18 cellular contexts compared by ENCODE assay signal in genomic region chr17:2901582-2901981, GRCh38.
DNase-seq lines count a peak whose midpoint lies in the region; ATAC-seq, FAIRE-seq and TF ChIP-seq lines count a peak whose summit lies in the region.
"Had no signal": no experiment of that assay in that cellular context is flagged by ENCODE, and none has a peak within 500 bp of the region (broad histone marks: within the 10 kb centered on the region; RNA-seq: fewer than 3 reads in every experiment).

No MANE protein-coding gene starts in this region.

- peaks cover 47% of the 10 kb centered on the region for H3K4me1 Mint-ChIP-seq in central memory CD8-positive, alpha-beta T cell
- no peaks in the 10 kb centered on the region for H3K4me1 Mint-ChIP-seq in activated naive CD8-positive, alpha-beta T cell treated with anti-CD3 and anti-CD28 coated beads for 36 hours
- H3K4me1 Mint-ChIP-seq: B cell had no signal

- no peak for ATAC-seq in SK-N-SH treated with all-trans-retinoic acid at 6 μM for 48 hours
- ATAC-seq in central memory CD8-positive, alpha-beta T cell (replicated peaks; ENCODE audit: extremely low read depth, poor library complexity, severe bottlenecking) = no peak

- H3K9me3 ChIP-seq in small intestine (ENCODE audit: control insufficient read depth, low read depth) = no peaks in the 10 kb centered on the region

- H3K27ac ChIP-seq in small intestine (ENCODE audit: low read depth in 1 of 2, low read length in 1 of 2) = peak overlapping the region in 1 of 2 donors; percentile 40

- H3K9me3 Mint-ChIP-seq in central memory CD8-positive, alpha-beta T cell = no peaks in the 10 kb centered on the region
- H3K9me3 Mint-ChIP-seq in activated naive CD8-positive, alpha-beta T cell treated with anti-CD3 and anti-CD28 coated beads for 36 hours = no peaks in the 10 kb centered on the region
- H3K9me3 Mint-ChIP-seq: CD4-positive, alpha-beta memory T cell had no signal

- peak; percentile 88 for FAIRE-seq in islet of Langerhans (lab: Jason Lieb, UNC)
- FAIRE-seq in small intestine (lab: Jason Lieb, UNC) = no peak
- FAIRE-seq: D721Med, RCC 7860 had no signal

- H3K4me3 ChIP-seq in small intestine (ENCODE audit: low read depth in 1 of 2, low read length in 2 of 2) = no peak overlapping the region

- no peaks in the 10 kb centered on the region for H3K4me1 ChIP-seq in small intestine (ENCODE audit: control insufficient read depth in 2 of 2, insufficient read depth in 1 of 2, low read depth in 1 of 2, low read length in 1 of 2)

- peak overlapping the region; percentile 86 for H3K27ac Mint-ChIP-seq in central memory CD8-positive, alpha-beta T cell (ENCODE audit: low read depth)
- no peak overlapping the region for H3K27ac Mint-ChIP-seq in activated naive CD8-positive, alpha-beta T cell treated with anti-CD3 and anti-CD28 coated beads for 36 hours
- H3K27ac Mint-ChIP-seq: B cell, HFFc6 had no signal

- WGBS in small intestine, 3 donors = 22 to 57% (median 36%) methylated on average over 4 of the region's 4 CpGs

- H3K27me3 Mint-ChIP-seq in central memory CD8-positive, alpha-beta T cell = no peaks in the 10 kb centered on the region
- no peaks in the 10 kb centered on the region for H3K27me3 Mint-ChIP-seq in activated naive CD8-positive, alpha-beta T cell treated with anti-CD3 and anti-CD28 coated beads for 36 hours
- H3K27me3 Mint-ChIP-seq: B cell; CD4-positive, alpha-beta memory T cell had no signal

- no peak for DNase-seq in central memory CD8-positive, alpha-beta T cell (ENCODE audit: low spot score in 2 of 2)
- DNase-seq in small intestine (peak; percentile 69), NCI-H2196 treated with DMSO at 0.1 percent for 48 hours (lab: John Stamatoyannopoulos, UW; ENCODE audit: unreplicated experiment) (no peak), DMS53 treated with DMSO at 0.1 percent for 48 hours (lab: John Stamatoyannopoulos, UW; ENCODE audit: unreplicated experiment) (no peak)
- DNase-seq in activated naive CD8-positive, alpha-beta T cell treated with anti-CD3 and anti-CD28 coated beads for 36 hours = no peak
- DNase-seq: CD4-positive, alpha-beta memory T cell; HFFc6; KG1; NCI-H1048; NCI-H1694; NCI-H446; NCI-H774; SIG-M5 had no signal

- H3K36me3 ChIP-seq in small intestine (ENCODE audit: control insufficient read depth in 2 of 2, insufficient read depth in 2 of 2, low read length in 2 of 2) = no peaks in the 10 kb centered on the region

- peaks cover 2% of the 10 kb centered on the region for H3K36me3 Mint-ChIP-seq in central memory CD8-positive, alpha-beta T cell (ENCODE audit: insufficient read depth)
- no peaks in the 10 kb centered on the region for H3K36me3 Mint-ChIP-seq in activated naive CD8-positive, alpha-beta T cell treated with anti-CD3 and anti-CD28 coated beads for 36 hours

- H3K4me3 Mint-ChIP-seq in central memory CD8-positive, alpha-beta T cell = no peak overlapping the region
- no peak overlapping the region for H3K4me3 Mint-ChIP-seq in activated naive CD8-positive, alpha-beta T cell treated with anti-CD3 and anti-CD28 coated beads for 36 hours
- H3K4me3 Mint-ChIP-seq: B cell; CD4-positive, alpha-beta memory T cell; HFFc6 had no signal

- H3K27me3 ChIP-seq in small intestine (ENCODE audit: control insufficient read depth in 2 of 2, insufficient read depth in 2 of 2, low read length in 2 of 2) = no peaks in the 10 kb centered on the region

TF ChIP-seq in SK-N-SH treated with all-trans-retinoic acid at 6 μM for 48 hours, 23 proteins besides CTCF, POLR2A, EP300 and RAD21:
- TF ChIP-seq ZNF70 (CRISPR knock-in tag; IDR thresholded peaks at IDR 0.05) (0 out of 2 replicates have a peak, but pooled peaks have one; percentile 29), CREB5 (CRISPR knock-in tag; IDR thresholded peaks at IDR 0.05; ENCODE audit: low read depth) (no peak), PATZ1 (CRISPR knock-in tag; IDR thresholded peaks at IDR 0.05; ENCODE audit: borderline replicate concordance) (no peak), TCF4 (CRISPR knock-in tag; IDR thresholded peaks at IDR 0.05; ENCODE audit: borderline replicate concordance) (peak; percentile 17; the same call in 1 of the 2 replicates), ZC3H10 (CRISPR knock-in tag; IDR thresholded peaks at IDR 0.05) (no peak), TOX (CRISPR knock-in tag; IDR thresholded peaks at IDR 0.05; ENCODE audit: borderline replicate concordance) (no peak)
